ENCODE assay signal across 16 cellular contexts in the genomic region with DNA sequence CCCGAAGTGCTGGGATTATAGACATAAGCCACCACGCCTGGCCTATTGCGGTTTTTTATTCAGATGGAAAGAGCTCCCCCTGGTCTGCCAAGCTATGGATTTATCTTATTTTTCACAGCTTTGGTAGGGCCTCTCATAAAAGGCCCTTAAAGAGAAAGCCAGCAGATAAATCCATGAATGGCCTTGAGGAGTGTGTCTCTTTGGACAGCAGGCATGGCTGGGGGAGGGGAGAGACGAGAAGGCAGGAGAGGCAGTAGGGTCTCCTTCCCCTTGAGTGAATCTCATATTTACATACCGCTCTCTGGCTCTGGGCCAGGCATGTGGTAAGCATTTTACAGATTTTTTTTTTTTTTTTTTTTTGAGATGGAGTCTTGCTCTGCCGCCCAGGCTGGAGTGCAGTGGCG. TPM values are rescaled to one million over a fixed set of nuclear protein-coding genes. Genes with fewer than 3 reads are reported as not detected.
DNase-seq lines count a peak whose midpoint lies in the region; ATAC-seq and TF ChIP-seq lines count a peak whose summit lies in the region.
"Had no signal": no experiment of that assay in that cellular context is flagged by ENCODE, and none has a peak within 500 bp of the region (broad histone marks: within the 10 kb centered on the region; RNA-seq: fewer than 3 reads in every experiment).

No MANE protein-coding gene starts in this region.

- H3K9me3 ChIP-seq in SK-N-SH = no peaks in the 10 kb centered on the region
- no peaks in the 10 kb centered on the region for H3K9me3 ChIP-seq in ovary
- H3K9me3 ChIP-seq in left lung = no peaks in the 10 kb centered on the region
- H3K9me3 ChIP-seq: esophagus muscularis mucosa, neutrophil had no signal

- no peak overlapping the region for H3K9ac ChIP-seq in SK-N-SH

- no peaks in the 10 kb centered on the region for H3K27me3 Mint-ChIP-seq in Calu3 (ENCODE audit: unreplicated experiment)
- H3K27me3 Mint-ChIP-seq: activated naive CD8-positive, alpha-beta T cell had no signal

- no peak overlapping the region for H3K4me2 ChIP-seq in SK-N-SH

- no peaks in the 10 kb centered on the region for H4K20me1 ChIP-seq in SK-N-SH (ENCODE audit: insufficient read depth)

- no TSS peak for BruUV-seq in Calu3 (replicated peaks; lab: Mats Ljungman, UMichigan)

- H3F3A ChIP-seq in SK-N-SH (replicated peaks; ENCODE audit: insufficient read depth) = no peaks in the 10 kb centered on the region

- no peaks in the 10 kb centered on the region for H3K9me2 ChIP-seq in SK-N-SH

- CTCF ChIA-PET in SK-N-SH (lab: Yijun Ruan, JAX) (interaction anchor here (1.2 to 1.8 kb wide), 2 partner anchors 22 to 62 kb away, joined by 3 to 6 read pairs; no protein-coding TSS in a partner anchor), Calu3 (lab: Charles Lee) (interaction anchor here (0.7 kb wide), 1 partner anchor 22 kb away, joined by 3 read pairs; no protein-coding TSS in a partner anchor)

- TF ChIP-seq CTCF in SK-N-SH (IDR thresholded peaks at IDR 0.05) (no peak), ovary (IDR thresholded peaks at IDR 0.05) (no peak), Calu3 (IDR thresholded peaks at IDR 0.05; ENCODE audit: unreplicated experiment) (no peak), left lung (IDR thresholded peaks at IDR 0.05) (no peak)

- no peaks in the 10 kb centered on the region for H3K27me3 ChIP-seq in SK-N-SH (ENCODE audit: insufficient read depth)
- H3K27me3 ChIP-seq in ovary = no peaks in the 10 kb centered on the region
- no peaks in the 10 kb centered on the region for H3K27me3 ChIP-seq in left lung
- H3K27me3 ChIP-seq: esophagus muscularis mucosa, neutrophil had no signal

- WGBS in SK-N-SH (ENCODE audit: low lambda C conversion rate) = 83% methylated on average over 7 of the region's 7 CpGs
- 24 to 43% (median 28%) methylated on average over 7 of the region's 7 CpGs for WGBS in ovary, 3 donors

- peak; percentile 35 for DNase-seq in DMS53 (lab: John Stamatoyannopoulos, UW)
- DNase-seq in DMS53 treated with DMSO at 0.1 percent for 48 hours (lab: John Stamatoyannopoulos, UW; ENCODE audit: unreplicated experiment) = no peak
- DNase-seq in NCI-H187 (lab: John Stamatoyannopoulos, UW) = peak; percentile 76 to 96
- peak; percentile 68 for DNase-seq in SK-N-SH
- DNase-seq in ovary = peak; percentile 42 to 78 (median 67)
- DNase-seq in hepatic stellate cell (ENCODE audit: low spot score) = no peak
- no peak for DNase-seq in Calu3
- DNase-seq in left lung = no peak
- DNase-seq: activated CD4-positive, CD25-positive, alpha-beta regulatory T cell; activated CD8-positive, alpha-beta memory T cell treated with anti-CD3 and anti-CD28 coated beads, Interleukin-2, amount 50 U/mL, for 48 hours; DND-41 had no signal

- H3K79me2 ChIP-seq in SK-N-SH (ENCODE audit: insufficient read depth) = no peaks in the 10 kb centered on the region

- TF ChIP-seq POLR2A in ovary (IDR thresholded peaks at IDR 0.05) = no peak

- H3K36me3 Mint-ChIP-seq in Calu3 (ENCODE audit: insufficient read depth, unreplicated experiment) = peaks cover 41% of the 10 kb centered on the region

- no peaks in the 10 kb centered on the region for H3K4me1 Mint-ChIP-seq in Calu3 (ENCODE audit: low read depth, unreplicated experiment)

- no peak for TF ChIP-seq EP300 in SK-N-SH (IDR thresholded peaks at IDR 0.05; ENCODE audit: borderline replicate concordance in 1 of 2, low read depth in 1 of 2, low read length in 1 of 2)
- no peak for TF ChIP-seq EP300 in ovary (IDR thresholded peaks at IDR 0.05)

- peak overlapping the region in 1 of 2 experiments; percentile 39; a peak in 2 of 4 replicates for H3K27ac ChIP-seq in SK-N-SH (ENCODE audit: low read depth in 2 of 2, low read length in 1 of 2)
- H3K27ac ChIP-seq in ovary = peak overlapping the region in 1 of 2 donors; percentile 55
- no peak overlapping the region for H3K27ac ChIP-seq in left lung
- H3K27ac ChIP-seq: esophagus muscularis mucosa, neutrophil had no signal

- H3K4me3 ChIP-seq in SK-N-SH (ENCODE audit: low read depth in 2 of 2, low read length in 1 of 2) (no peak overlapping the region), ovary (no peak overlapping the region), left lung (no peak overlapping the region)
- H3K4me3 ChIP-seq: esophagus muscularis mucosa, lung had no signal

- POLR2A ChIA-PET in SK-N-SH (lab: Yijun Ruan, JAX) = interaction anchor here (0.6 kb wide), 1 partner anchor 220 kb away, joined by 3 read pairs; no protein-coding TSS in a partner anchor

- no peak overlapping the region for H3K27ac Mint-ChIP-seq in Calu3 (ENCODE audit: unreplicated experiment)
- H3K27ac Mint-ChIP-seq: activated naive CD8-positive, alpha-beta T cell had no signal

- H3K36me3 ChIP-seq in SK-N-SH (replicated peaks in 1 of 2; ENCODE audit: control insufficient read depth in 1 of 2, insufficient read depth in 2 of 2, low read length in 1 of 2) (peaks cover 12 to 16% of the 10 kb centered on the region in 2 experiments), ovary (no peaks in the 10 kb centered on the region), left lung (peaks cover 0 to 85% of the 10 kb centered on the region in 2 donors)

- H3K9me3 Mint-ChIP-seq in Calu3 (ENCODE audit: low read depth, unreplicated experiment) = no peaks in the 10 kb centered on the region

- H2AFZ ChIP-seq in SK-N-SH (ENCODE audit: low read depth) = no peak overlapping the region

- intact Hi-C loops in ovary (cut with DNase I) (no loop called here), Calu3 (cut with micrococcal nuclease; ENCODE audit: unreplicated experiment) (no loop called here), left lung (cut with DNase I) (no loop called here)

- no peak overlapping the region for H3K4me3 Mint-ChIP-seq in Calu3 (ENCODE audit: low read depth, unreplicated experiment)
- H3K4me3 Mint-ChIP-seq: activated naive CD8-positive, alpha-beta T cell had no signal

- peak; percentile 22 for TF ChIP-seq RAD21 in SK-N-SH (IDR thresholded peaks at IDR 0.05; ENCODE audit: low read length)

- peaks cover 0 to 16% of the 10 kb centered on the region in 2 experiments; a peak in 2 of 4 replicates for H3K4me1 ChIP-seq in SK-N-SH (ENCODE audit: control insufficient read depth in 1 of 2, insufficient read depth in 2 of 2, low read depth in 1 of 2, low read length in 1 of 2)
- H3K4me1 ChIP-seq in ovary (ENCODE audit: insufficient read depth) = peaks cover 3% of the 10 kb centered on the region
- H3K4me1 ChIP-seq in left lung = peaks cover 0 to 9% of the 10 kb centered on the region in 2 donors
- H3K4me1 ChIP-seq: esophagus muscularis mucosa had no signal

- ATAC-seq in left lung = no peak

TF ChIP-seq in SK-N-SH, 30 proteins besides CTCF, POLR2A, EP300 and RAD21:
- TF ChIP-seq, protein P1, sequence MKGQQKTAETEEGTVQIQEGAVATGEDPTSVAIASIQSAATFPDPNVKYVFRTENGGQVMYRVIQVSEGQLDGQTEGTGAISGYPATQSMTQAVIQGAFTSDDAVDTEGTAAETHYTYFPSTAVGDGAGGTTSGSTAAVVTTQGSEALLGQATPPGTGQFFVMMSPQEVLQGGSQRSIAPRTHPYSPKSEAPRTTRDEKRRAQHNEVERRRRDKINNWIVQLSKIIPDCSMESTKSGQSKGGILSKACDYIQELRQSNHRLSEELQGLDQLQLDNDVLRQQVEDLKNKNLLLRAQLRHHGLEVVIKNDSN (IDR thresholded peaks at IDR 0.05; ENCODE audit: borderline replicate concordance, low read depth) = no peak
- no peak for TF ChIP-seq SMC3 (IDR thresholded peaks at IDR 0.05; ENCODE audit: low read depth, low read length)

RNA-seq across cellular contexts. Expression of a gene that starts 25.2 kb away (rescaled TPM):
- polyA plus RNA-seq in SK-N-SH (2012; rRNA removed) = 9.8 and 16.3 TPM in 2 replicates
- 18.2 and 22.7 TPM in 2 replicates for polyA plus RNA-seq in SK-N-SH (2012; cell fraction: cytosol; rRNA removed)
- 31.0 and 42.9 TPM in 2 replicates for polyA plus RNA-seq in SK-N-SH (2012; cell fraction: nucleus; rRNA removed)
- 10 to 100 TPM; 14.2 to 53.3 (median 43.1) TPM for total RNA-seq in ovary
- 10 to 100 TPM; 24.6 to 51.5 TPM for polyA plus RNA-seq in ovary
- total RNA-seq in Calu3 (2022) = 45.9 and 50.3 TPM in 2 replicates
- total RNA-seq in left lung = 10 to 100 TPM; 24.6 to 33.7 TPM

RNA-seq across cellular contexts. Expression of a gene that starts 31.1 kb away (rescaled TPM):
- polyA plus RNA-seq in SK-N-SH (2012; rRNA removed) (0.02 TPM in 1 of 2 replicates, not detected in the other), ovary (1 to 10 TPM in 1 of 2 donors, under 1 TPM in 1; 0.63 to 1.4 TPM)
- polyA plus RNA-seq in SK-N-SH (2012; cell fraction: cytosol; rRNA removed) = not detected in 2 replicates
- polyA plus RNA-seq in SK-N-SH (2012; cell fraction: nucleus; rRNA removed) = not detected in 2 replicates
- total RNA-seq in ovary (1 to 10 TPM in 5 of 7 donors, under 1 TPM in 1, not detected in 1; 0.80 to 3.2 (median 1.4) TPM), Calu3 (2022) (not detected in 2 replicates), left lung (1 to 10 TPM; 3.2 to 3.3 TPM)
- total RNA-seq: A172 had no signal

RNA-seq across cellular contexts. Expression of a gene that starts 46.4 kb away (rescaled TPM):
- polyA plus RNA-seq in SK-N-SH (2012; rRNA removed) (0.05 TPM in 1 of 2 replicates, not detected in the other), ovary (under 1 TPM; 0.10 to 0.52 TPM)
- polyA plus RNA-seq in SK-N-SH (2012; cell fraction: cytosol; rRNA removed) = not detected in 2 replicates
- 0.04 TPM in 1 of 2 replicates, not detected in the other for polyA plus RNA-seq in SK-N-SH (2012; cell fraction: nucleus; rRNA removed)
- total RNA-seq in ovary (under 1 TPM in 3 of 7 donors, not detected in 4; 0.55 to 0.85 (median 0.78) TPM), Calu3 (2022) (not detected in 2 replicates), left lung (1 to 10 TPM; 1.2 to 1.7 TPM)
- total RNA-seq: A172 had no signal

Comparison
In these comparisons a context has a peak if more than half of its experiments do, and no peak if none do; other contexts are left out.
1. DNase-seq: peak in DMS53 (single experiment), NCI-H187 (2 of 2), SK-N-SH (single experiment) and ovary (5 of 5); none in DMS53 treated with DMSO at 0.1 percent for 48 hours (single experiment), hepatic stellate cell (single experiment), Calu3 (single experiment) and left lung (0 of 2).